In genomic region chr17:35052240-35052608, GRCh38 we compare ENCODE assay signal across 9 cellular contexts. TPM values are rescaled to one million over a fixed set of nuclear protein-coding genes. Genes with fewer than 3 reads are reported as not detected.
DNase-seq lines count a peak whose midpoint lies in the region; ATAC-seq and TF ChIP-seq lines count a peak whose summit lies in the region.
"Had no signal": no experiment of that assay in that cellular context is flagged by ENCODE, and none has a peak within 500 bp of the region (broad histone marks: within the 10 kb centered on the region; RNA-seq: fewer than 3 reads in every experiment).

No MANE protein-coding gene starts in this region.

- no peak overlapping the region for H2AFZ ChIP-seq in OCI-LY3 (ENCODE audit: low read depth, low read length)

- H4K20me1 ChIP-seq in OCI-LY3 (ENCODE audit: insufficient read depth, low read length): 0 out of 2 replicates have a peak, but pooled peaks cover 2% of the 10 kb centered on the region

- no peaks in the 10 kb centered on the region for H3K27me3 ChIP-seq in OCI-LY3 (ENCODE audit: low read depth, low read length)
- H3K27me3 ChIP-seq: foreskin keratinocyte had no signal

- H3K4me2 ChIP-seq in OCI-LY3 (ENCODE audit: low read length): peak overlapping the region; percentile 79

- peak; percentile 49 for ATAC-seq in stimulated activated naive CD8-positive, alpha-beta T cell treated with anti-CD3 and anti-CD28 coated beads, Interleukin-15, Interleukin-2, amounts not matched to agents 100 U/mL and 50 U/mL, for 24 hours
- no peak for ATAC-seq in HG03457 (IDR thresholded peaks at IDR 0.05; ENCODE audit: unreplicated experiment)
- ATAC-seq: foreskin keratinocyte had no signal

- no peak for TF ChIP-seq CTCF in OCI-LY3 (IDR thresholded peaks at IDR 0.05; ENCODE audit: low read depth, low read length)
- no peak for TF ChIP-seq CTCF in foreskin fibroblast (IDR thresholded peaks at IDR 0.05; ENCODE audit: low read depth, low read length)

- no peaks in the 10 kb centered on the region for H3K9me3 ChIP-seq in OCI-LY3 (ENCODE audit: insufficient read depth, low read length)

- H3K27ac ChIP-seq in OCI-LY3 (ENCODE audit: low read length): peak overlapping the region; percentile 84
- H3K27ac ChIP-seq: foreskin keratinocyte, RWPE1 had no signal

- DNase-seq in GM04503 (ENCODE audit: low read depth) (peak; percentile 3), foreskin fibroblast (peak; percentile 70 to 87), ureter (ENCODE audit: low spot score) (no peak), KG1 (lab: John Stamatoyannopoulos, UW) (no peak)
- no peak for DNase-seq in stimulated activated naive CD8-positive, alpha-beta T cell treated with anti-CD3 and anti-CD28 coated beads, Interleukin-15, Interleukin-2, amounts not matched to agents 100 U/mL and 50 U/mL, for 24 hours
- DNase-seq: foreskin keratinocyte had no signal

- H3K9ac ChIP-seq in OCI-LY3 (ENCODE audit: low read length): peak overlapping the region; percentile 60; the same call in 1 of the 2 replicates

- peaks cover 54% of the 10 kb centered on the region for H3K4me1 ChIP-seq in OCI-LY3 (ENCODE audit: low read length)

- H3K4me3 ChIP-seq in OCI-LY3 (ENCODE audit: low read length): no peak overlapping the region
- no peak overlapping the region for H3K4me3 ChIP-seq in foreskin fibroblast (ENCODE audit: low read depth in 1 of 2, low read length in 2 of 2)

- peaks cover 84% of the 10 kb centered on the region for H3K79me2 ChIP-seq in OCI-LY3 (ENCODE audit: low read length)

- peaks cover 7% of the 10 kb centered on the region for H3K36me3 ChIP-seq in OCI-LY3 (replicated peaks; ENCODE audit: low read depth, low read length)

RNA-seq across cellular contexts. Expression of gene RFFL, which starts 11.3 kb away (rescaled TPM):
- total RNA-seq in ureter: 40.1 TPM

Comparison
In these comparisons a context has a peak if more than half of its experiments do, and no peak if none do; other contexts are left out.
1. DNase-seq: peak in GM04503 (single experiment) and foreskin fibroblast (2 of 2); none in stimulated activated naive CD8-positive, alpha-beta T cell treated with anti-CD3 and anti-CD28 coated beads, Interleukin-15, Interleukin-2, amounts not matched to agents 100 U/mL and 50 U/mL, for 24 hours (single experiment), ureter (single experiment) and KG1 (single experiment).